18 cellular contexts compared by ENCODE assay signal in the genomic region with DNA sequence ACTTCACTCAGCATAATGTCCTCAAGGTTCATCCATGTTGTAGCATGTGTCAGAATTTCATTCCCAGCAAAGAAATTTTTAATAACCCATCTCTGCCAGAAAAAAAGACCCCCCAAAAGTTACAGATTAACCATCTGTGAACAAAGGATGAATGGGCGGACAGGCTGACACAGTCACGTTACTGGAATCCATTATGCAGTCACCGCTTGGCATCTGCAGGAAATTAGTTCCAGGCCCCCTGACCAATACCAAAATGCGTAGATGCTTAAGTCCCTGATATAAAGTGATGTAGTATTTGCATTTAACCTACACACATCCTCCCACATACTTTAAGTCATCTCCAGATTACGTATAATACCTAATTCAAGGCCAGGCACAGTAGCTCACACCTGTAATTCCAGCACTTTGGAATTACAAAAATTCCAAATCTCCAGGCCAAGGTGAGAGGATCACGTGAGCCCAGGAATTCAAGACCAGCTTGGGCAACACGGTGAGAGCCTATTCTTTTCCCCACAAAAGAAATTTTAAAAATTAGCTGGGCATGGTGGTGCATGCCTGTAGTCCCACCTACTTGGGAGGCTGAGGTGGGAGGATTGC. TPM values are rescaled to one million over a fixed set of nuclear protein-coding genes. Genes with fewer than 3 reads are reported as not detected.
DNase-seq lines count a peak whose midpoint lies in the region; ATAC-seq and TF ChIP-seq lines count a peak whose summit lies in the region.
"Had no signal": no experiment of that assay in that cellular context is flagged by ENCODE, and none has a peak within 500 bp of the region (broad histone marks: within the 10 kb centered on the region; RNA-seq: fewer than 3 reads in every experiment).

No MANE protein-coding gene starts in this region.

- no peak overlapping the region for H3K18ac ChIP-seq in IMR-90 (ENCODE audit: low read depth, low read length)

- H3K56ac ChIP-seq in IMR-90 (ENCODE audit: extremely low read depth, insufficient read depth, low read length): no peak overlapping the region

- intact Hi-C loops in IMR-90 (cut with micrococcal nuclease): loop anchor here (10.0 kb wide), 1 partner anchor 371 kb away; no protein-coding TSS in a partner anchor

- no peak for TF ChIP-seq POLR2A in IMR-90 (IDR thresholded peaks at IDR 0.05; ENCODE audit: low read depth, low read length)

- peak overlapping the region; percentile 29 for H3K4me3 Mint-ChIP-seq in neural crest cell

- CTCF ChIA-PET in IMR-90 (lab: Yijun Ruan, JAX): no interaction called here

- H2BK120ac ChIP-seq in IMR-90 (ENCODE audit: low read depth, low read length): no peak overlapping the region

- H3K27ac ChIP-seq in IMR-90 (ENCODE audit: insufficient read depth, low read length): no peak overlapping the region
- H3K27ac ChIP-seq: gastrocnemius medialis, pancreas, PC-9, uterus had no signal

- no peak overlapping the region for H3K4ac ChIP-seq in IMR-90 (ENCODE audit: low read depth, low read length)

- WGBS in IMR-90 (ENCODE audit: extremely low coverage in 2 of 2, insufficient read length in 1 of 2), 2 experiments: no CpG with 5 or more reads among the region's 7 CpGs

- no peaks in the 10 kb centered on the region for H4K20me1 ChIP-seq in IMR-90 (ENCODE audit: insufficient read depth, low read length)

- H3K9me3 ChIP-seq in IMR-90 (ENCODE audit: control insufficient read depth, insufficient read depth, low read length): no peaks in the 10 kb centered on the region
- H3K9me3 ChIP-seq: gastrocnemius medialis, pancreas, uterus had no signal

- peaks cover 49% of the 10 kb centered on the region for H3K27me3 Mint-ChIP-seq in neural crest cell (ENCODE audit: low read depth)

- peaks cover 13% of the 10 kb centered on the region for H3K4me1 Mint-ChIP-seq in neural crest cell

- DNase-seq in Daoy (ENCODE audit: low read depth) (peak; percentile 47), IMR-90 (peak; percentile 44), fibroblast of mammary gland (ENCODE audit: low read depth) (peak; percentile 77), neural crest cell (ENCODE audit: low read depth, low spot score) (no peak), H4 (ENCODE audit: low spot score) (no peak)
- no peak for DNase-seq in stimulated activated CD4-positive, alpha-beta T cell treated with anti-CD3 and anti-CD28 coated beads, Interleukin-2, amount 100 ng/mL, for 48 hours
- DNase-seq: activated gamma-delta T cell; effector CD8-positive, alpha-beta T cell; gastrocnemius medialis; GDM1; NCI-H1694 treated with DMSO at 0.1 percent for 48 hours; NCI-H524 treated with DMSO at 0.1 percent for 48 hours; pancreas; PC-9; small intestine; stimulated activated naive CD8-positive, alpha-beta T cell treated with anti-CD3 and anti-CD28 coated beads, Interleukin-15, Interleukin-2, amounts not matched to agents 100 U/mL and 50 U/mL, for 24 hours; uterus had no signal

- no TSS peak for BruUV-seq in IMR-90 (replicated peaks; lab: Mats Ljungman, UMichigan)

- no peak for TF ChIP-seq RAD21 in IMR-90 (IDR thresholded peaks at IDR 0.05; ENCODE audit: low read length)

- no peak overlapping the region for H4K5ac ChIP-seq in IMR-90 (ENCODE audit: low read depth, low read length)

- H4K8ac ChIP-seq in IMR-90 (ENCODE audit: low read depth in 2 of 2, low read length in 2 of 2): no peak overlapping the region

- ATAC-seq in IMR-90 (ENCODE audit: low read depth) (no peak), HG02763 (IDR thresholded peaks at IDR 0.05; ENCODE audit: unreplicated experiment) (no peak)
- ATAC-seq: gastrocnemius medialis; pancreas; stimulated activated naive CD8-positive, alpha-beta T cell treated with anti-CD3 and anti-CD28 coated beads, Interleukin-15, Interleukin-2, amounts not matched to agents 100 U/mL and 50 U/mL, for 24 hours had no signal

- H3K14ac ChIP-seq in IMR-90 (replicated peaks; ENCODE audit: low read depth, low read length): no peak overlapping the region

- no peaks in the 10 kb centered on the region for H3K9me3 Mint-ChIP-seq in neural crest cell

- peaks cover 3% of the 10 kb centered on the region; the same call in 1 of the 2 replicates for H3K4me1 ChIP-seq in IMR-90 (ENCODE audit: control insufficient read depth, insufficient read depth, low read length)
- H3K4me1 ChIP-seq: pancreas had no signal

- no peak overlapping the region for H3K9ac ChIP-seq in IMR-90 (ENCODE audit: low read depth, low read length)

- no peak overlapping the region for H4K91ac ChIP-seq in IMR-90 (ENCODE audit: insufficient read depth, low read depth, low read length)

- in situ Hi-C loops in IMR-90 (cut with MboI; ENCODE audit: low sequenced_read_pairs): no loop called here

- H3K4me2 ChIP-seq in IMR-90 (ENCODE audit: low read depth, low read length): no peak overlapping the region

- TF ChIP-seq CTCF in IMR-90 (conservative IDR thresholded peaks at IDR 0.05; ENCODE audit: low read depth, low read length): no peak
- no peak for TF ChIP-seq CTCF in fibroblast of mammary gland (conservative IDR thresholded peaks at IDR 0.05; ENCODE audit: control insufficient read depth, insufficient read depth, low read depth, low read length)
- TF ChIP-seq CTCF in neural crest cell (conservative IDR thresholded peaks at IDR 0.05): no peak

- no peak overlapping the region for H3K27ac Mint-ChIP-seq in neural crest cell (ENCODE audit: unreplicated experiment)

- H2BK15ac ChIP-seq in IMR-90 (ENCODE audit: low read depth, low read length): no peak overlapping the region

- no peak overlapping the region for H2BK5ac ChIP-seq in IMR-90 (ENCODE audit: low read depth, low read length, poor library complexity, severe bottlenecking)

- H3K4me3 ChIP-seq in IMR-90 (ENCODE audit: insufficient read depth, low read depth, low read length) (no peak overlapping the region), fibroblast of mammary gland (ENCODE audit: control insufficient read depth, low read depth, low read length) (no peak overlapping the region)
- H3K4me3 ChIP-seq: gastrocnemius medialis, PC-9, uterus had no signal

- dilution Hi-C loops in IMR-90 (cut with HindIII; ENCODE audit: low sequenced_read_pairs, unreplicated experiment): no loop called here

- H3K36me3 ChIP-seq in IMR-90 (ENCODE audit: control insufficient read depth, insufficient read depth, low read length): no peaks in the 10 kb centered on the region
- H3K36me3 ChIP-seq: gastrocnemius medialis, pancreas, uterus had no signal

- no peak overlapping the region for H2AFZ ChIP-seq in IMR-90 (replicated peaks; ENCODE audit: low read length, poor library complexity)
- H2AFZ ChIP-seq: PC-9 had no signal

- no peak overlapping the region for H2AK5ac ChIP-seq in IMR-90 (ENCODE audit: low read depth, low read length)

- H3K36me3 Mint-ChIP-seq in neural crest cell (ENCODE audit: low read depth): no peaks in the 10 kb centered on the region

- H3K9me1 ChIP-seq in IMR-90 (ENCODE audit: insufficient read depth, low read length): no peaks in the 10 kb centered on the region; the same call in 1 of the 2 replicates

- no peaks in the 10 kb centered on the region for H3K79me1 ChIP-seq in IMR-90 (ENCODE audit: low read depth in 1 of 2, low read length in 2 of 2)

- POLR2A ChIA-PET in IMR-90 (lab: Charles Lee; ENCODE audit: unreplicated experiment): interaction anchor here (0.6 kb wide), 1 partner anchor 210 kb away, joined by 3 read pairs; no protein-coding TSS in a partner anchor

- peaks cover 26% of the 10 kb centered on the region for H3K27me3 ChIP-seq in IMR-90 (ENCODE audit: control insufficient read depth, insufficient read depth, low read length)
- H3K27me3 ChIP-seq: pancreas had no signal

- no peak overlapping the region for H3K23ac ChIP-seq in IMR-90 (ENCODE audit: low read depth, low read length)

- H2AK9ac ChIP-seq in IMR-90 (replicated peaks; ENCODE audit: low read depth, low read length, poor library complexity): no peak overlapping the region

- H2BK20ac ChIP-seq in IMR-90 (ENCODE audit: low read depth, low read length): no peak overlapping the region

TF ChIP-seq in IMR-90, 13 proteins besides CTCF, POLR2A, EP300 and RAD21 (continues in another document):
- no peak for TF ChIP-seq RCOR1 (IDR thresholded peaks at IDR 0.05; ENCODE audit: insufficient replicate concordance, low read length)
- TF ChIP-seq MXI1 (IDR thresholded peaks at IDR 0.05; ENCODE audit: borderline replicate concordance, low read depth, low read length): no peak
- TF ChIP-seq, protein P1, sequence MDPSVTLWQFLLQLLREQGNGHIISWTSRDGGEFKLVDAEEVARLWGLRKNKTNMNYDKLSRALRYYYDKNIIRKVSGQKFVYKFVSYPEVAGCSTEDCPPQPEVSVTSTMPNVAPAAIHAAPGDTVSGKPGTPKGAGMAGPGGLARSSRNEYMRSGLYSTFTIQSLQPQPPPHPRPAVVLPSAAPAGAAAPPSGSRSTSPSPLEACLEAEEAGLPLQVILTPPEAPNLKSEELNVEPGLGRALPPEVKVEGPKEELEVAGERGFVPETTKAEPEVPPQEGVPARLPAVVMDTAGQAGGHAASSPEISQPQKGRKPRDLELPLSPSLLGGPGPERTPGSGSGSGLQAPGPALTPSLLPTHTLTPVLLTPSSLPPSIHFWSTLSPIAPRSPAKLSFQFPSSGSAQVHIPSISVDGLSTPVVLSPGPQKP (IDR thresholded peaks at IDR 0.05; ENCODE audit: borderline replicate concordance, low read depth, low read length): no peak
- no peak for TF ChIP-seq CEBPB (IDR thresholded peaks at IDR 0.05; ENCODE audit: low read depth, low read length)
- no peak for TF ChIP-seq RFX5 (IDR thresholded peaks at IDR 0.05; ENCODE audit: low read depth, low read length)
- no peak for TF ChIP-seq SMC3 (IDR thresholded peaks at IDR 0.05; ENCODE audit: low read depth, low read length)
- TF ChIP-seq BHLHE40 (IDR thresholded peaks at IDR 0.05; ENCODE audit: low read depth, low read length): no peak
- no peak for TF ChIP-seq FOS (IDR thresholded peaks at IDR 0.05; ENCODE audit: low read depth, low read length)
- no peak for TF ChIP-seq CHD1 (IDR thresholded peaks at IDR 0.05; ENCODE audit: low read depth, low read length)
- no peak for TF ChIP-seq MAFK (IDR thresholded peaks at IDR 0.05; ENCODE audit: low read depth, low read length)
- TF ChIP-seq, protein P2, sequence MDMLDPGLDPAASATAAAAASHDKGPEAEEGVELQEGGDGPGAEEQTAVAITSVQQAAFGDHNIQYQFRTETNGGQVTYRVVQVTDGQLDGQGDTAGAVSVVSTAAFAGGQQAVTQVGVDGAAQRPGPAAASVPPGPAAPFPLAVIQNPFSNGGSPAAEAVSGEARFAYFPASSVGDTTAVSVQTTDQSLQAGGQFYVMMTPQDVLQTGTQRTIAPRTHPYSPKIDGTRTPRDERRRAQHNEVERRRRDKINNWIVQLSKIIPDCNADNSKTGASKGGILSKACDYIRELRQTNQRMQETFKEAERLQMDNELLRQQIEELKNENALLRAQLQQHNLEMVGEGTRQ (IDR thresholded peaks at IDR 0.05; ENCODE audit: low read depth, low read length): no peak

RNA-seq across cellular contexts. Expression of a gene that starts 1.5 kb away (rescaled TPM):
- total RNA-seq in Daoy (2014; rRNA removed; shearing (Covaris generic)): 2.0 and 6.3 TPM in 2 replicates
- total RNA-seq in IMR-90 (2012; rRNA removed) (1.9 and 2.2 TPM in 2 replicates), neural crest cell (2.7 and 2.9 TPM in 2 replicates)
- polyA plus RNA-seq in IMR-90 (2012; rRNA removed): 3.5 and 4.3 TPM in 2 replicates
- polyA plus RNA-seq in IMR-90 (2012; cell fraction: cytosol; rRNA removed): 3.6 and 5.2 TPM in 2 replicates
- 10.1 and 12.4 TPM in 2 replicates for polyA plus RNA-seq in IMR-90 (2012; cell fraction: nucleus; rRNA removed; ENCODE audit: low replicate concordance)
- 122 and 126 TPM in 2 replicates for total RNA-seq in H4 (2014; rRNA removed; shearing (Covaris generic))

Comparison
In these comparisons a context has a peak if more than half of its experiments do, and no peak if none do; other contexts are left out.
1. DNase-seq: peak in Daoy (single experiment), IMR-90 (single experiment) and fibroblast of mammary gland (single experiment); none in neural crest cell (single experiment), H4 (single experiment) and stimulated activated CD4-positive, alpha-beta T cell treated with anti-CD3 and anti-CD28 coated beads, Interleukin-2, amount 100 ng/mL, for 48 hours (0 of 2).
2. RNA of a gene that starts 1.5 kb away (total RNA-seq): 122 to 126 TPM in H4; 2.0 to 6.3 TPM in Daoy, 2.7 to 2.9 TPM in neural crest cell and 1.9 to 2.2 TPM in IMR-90; every median in the first group is over 10 times any median in the second.